2 cellular contexts compared by ENCODE assay signal in the genomic region with DNA sequence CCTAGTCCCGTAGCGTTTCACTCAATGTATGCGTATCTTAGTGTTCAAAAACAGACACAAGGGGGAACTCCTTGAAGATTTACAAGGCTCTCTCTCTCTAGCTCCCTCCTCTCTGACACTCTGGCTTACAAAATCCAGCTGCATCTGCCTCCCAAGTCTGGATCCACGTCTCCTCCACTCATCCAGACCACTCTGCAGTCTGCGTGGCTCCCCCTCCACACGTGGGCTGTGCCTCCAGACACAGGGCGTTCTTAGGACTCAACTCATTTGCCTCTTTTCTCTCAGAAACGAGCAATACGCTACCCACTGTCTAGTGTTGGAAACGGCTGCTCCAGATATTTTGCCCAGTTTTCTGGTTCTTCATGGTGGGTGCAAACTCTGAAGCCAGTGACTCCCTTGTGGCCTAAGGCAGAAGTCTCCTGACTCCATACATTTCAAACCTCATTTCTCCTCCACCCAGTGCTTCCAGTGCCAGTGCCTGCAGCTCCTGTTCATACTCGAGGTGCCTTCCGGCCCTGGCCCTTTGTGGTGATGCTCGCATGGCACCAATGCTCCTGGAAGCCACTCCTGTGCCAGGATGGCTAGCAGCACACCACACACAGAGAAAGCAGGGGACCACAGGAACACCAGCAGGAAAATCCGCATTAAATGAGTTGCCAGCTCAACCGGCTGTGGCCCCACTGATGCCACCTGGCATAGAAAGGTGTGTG.
TF ChIP-seq lines count a peak whose summit lies in the region.

No MANE protein-coding gene starts in this region.

TF ChIP-seq in liver, 16 proteins besides CTCF, POLR2A, EP300 and RAD21:
- no peak for TF ChIP-seq NR2F2 (IDR thresholded peaks at IDR 0.05)
- no peak for TF ChIP-seq HNF4A (conservative IDR thresholded peaks at IDR 0.05)
- TF ChIP-seq, protein P1, sequence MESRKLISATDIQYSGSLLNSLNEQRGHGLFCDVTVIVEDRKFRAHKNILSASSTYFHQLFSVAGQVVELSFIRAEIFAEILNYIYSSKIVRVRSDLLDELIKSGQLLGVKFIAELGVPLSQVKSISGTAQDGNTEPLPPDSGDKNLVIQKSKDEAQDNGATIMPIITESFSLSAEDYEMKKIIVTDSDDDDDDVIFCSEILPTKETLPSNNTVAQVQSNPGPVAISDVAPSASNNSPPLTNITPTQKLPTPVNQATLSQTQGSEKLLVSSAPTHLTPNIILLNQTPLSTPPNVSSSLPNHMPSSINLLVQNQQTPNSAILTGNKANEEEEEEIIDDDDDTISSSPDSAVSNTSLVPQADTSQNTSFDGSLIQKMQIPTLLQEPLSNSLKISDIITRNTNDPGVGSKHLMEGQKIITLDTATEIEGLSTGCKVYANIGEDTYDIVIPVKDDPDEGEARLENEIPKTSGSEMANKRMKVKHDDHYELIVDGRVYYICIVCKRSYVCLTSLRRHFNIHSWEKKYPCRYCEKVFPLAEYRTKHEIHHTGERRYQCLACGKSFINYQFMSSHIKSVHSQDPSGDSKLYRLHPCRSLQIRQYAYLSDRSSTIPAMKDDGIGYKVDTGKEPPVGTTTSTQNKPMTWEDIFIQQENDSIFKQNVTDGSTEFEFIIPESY (IDR thresholded peaks at IDR 0.05): no peak
- no peak for TF ChIP-seq FOXA2 (IDR thresholded peaks at IDR 0.05)
- TF ChIP-seq FOXA1 (IDR thresholded peaks at IDR 0.05): no peak
- TF ChIP-seq, protein P2, sequence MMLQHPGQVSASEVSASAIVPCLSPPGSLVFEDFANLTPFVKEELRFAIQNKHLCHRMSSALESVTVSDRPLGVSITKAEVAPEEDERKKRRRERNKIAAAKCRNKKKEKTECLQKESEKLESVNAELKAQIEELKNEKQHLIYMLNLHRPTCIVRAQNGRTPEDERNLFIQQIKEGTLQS (IDR thresholded peaks at IDR 0.05): no peak
- TF ChIP-seq, protein P3, sequence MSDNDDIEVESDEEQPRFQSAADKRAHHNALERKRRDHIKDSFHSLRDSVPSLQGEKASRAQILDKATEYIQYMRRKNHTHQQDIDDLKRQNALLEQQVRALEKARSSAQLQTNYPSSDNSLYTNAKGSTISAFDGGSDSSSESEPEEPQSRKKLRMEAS (IDR thresholded peaks at IDR 0.05): no peak
- no peak for TF ChIP-seq SP1 (IDR thresholded peaks at IDR 0.05)
- no peak for TF ChIP-seq GABPA (IDR thresholded peaks at IDR 0.05 in 1 of 2, conservative IDR thresholded peaks at IDR 0.05 in 1 of 2)
- TF ChIP-seq RXRA (IDR thresholded peaks at IDR 0.05): no peak
- no peak for TF ChIP-seq EGR1 (IDR thresholded peaks at IDR 0.05; ENCODE audit: low read depth in 2 of 2)
- TF ChIP-seq YY1 (IDR thresholded peaks at IDR 0.05): no peak
- no peak for TF ChIP-seq JUND (IDR thresholded peaks at IDR 0.05)

TF ChIP-seq in HepG2, 621 proteins besides CTCF, POLR2A, EP300 and RAD21:
- TF ChIP-seq, protein P4, sequence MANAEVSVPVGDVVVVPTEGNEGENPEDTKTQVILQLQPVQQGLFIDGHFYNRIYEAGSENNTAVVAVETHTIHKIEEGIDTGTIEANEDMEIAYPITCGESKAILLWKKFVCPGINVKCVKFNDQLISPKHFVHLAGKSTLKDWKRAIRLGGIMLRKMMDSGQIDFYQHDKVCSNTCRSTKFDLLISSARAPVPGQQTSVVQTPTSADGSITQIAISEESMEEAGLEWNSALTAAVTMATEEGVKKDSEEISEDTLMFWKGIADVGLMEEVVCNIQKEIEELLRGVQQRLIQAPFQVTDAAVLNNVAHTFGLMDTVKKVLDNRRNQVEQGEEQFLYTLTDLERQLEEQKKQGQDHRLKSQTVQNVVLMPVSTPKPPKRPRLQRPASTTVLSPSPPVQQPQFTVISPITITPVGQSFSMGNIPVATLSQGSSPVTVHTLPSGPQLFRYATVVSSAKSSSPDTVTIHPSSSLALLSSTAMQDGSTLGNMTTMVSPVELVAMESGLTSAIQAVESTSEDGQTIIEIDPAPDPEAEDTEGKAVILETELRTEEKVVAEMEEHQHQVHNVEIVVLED (CRISPR knock-in tag; IDR thresholded peaks at IDR 0.05; ENCODE audit: borderline replicate concordance): no peak
- TF ChIP-seq, protein P5, sequence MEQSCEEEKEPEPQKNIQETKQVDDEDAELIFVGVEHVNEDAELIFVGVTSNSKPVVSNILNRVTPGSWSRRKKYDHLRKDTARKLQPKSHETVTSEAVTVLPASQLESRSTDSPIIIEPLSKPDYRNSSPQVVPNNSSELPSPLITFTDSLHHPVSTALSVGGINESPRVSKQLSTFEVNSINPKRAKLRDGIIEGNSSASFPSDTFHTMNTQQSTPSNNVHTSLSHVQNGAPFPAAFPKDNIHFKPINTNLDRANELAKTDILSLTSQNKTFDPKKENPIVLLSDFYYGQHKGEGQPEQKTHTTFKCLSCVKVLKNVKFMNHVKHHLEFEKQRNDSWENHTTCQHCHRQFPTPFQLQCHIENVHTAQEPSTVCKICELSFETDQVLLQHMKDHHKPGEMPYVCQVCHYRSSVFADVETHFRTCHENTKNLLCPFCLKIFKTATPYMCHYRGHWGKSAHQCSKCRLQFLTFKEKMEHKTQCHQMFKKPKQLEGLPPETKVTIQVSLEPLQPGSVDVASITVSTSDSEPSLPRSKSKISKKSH (CRISPR knock-in tag; IDR thresholded peaks at IDR 0.05; ENCODE audit: borderline replicate concordance): no peak
- no peak for TF ChIP-seq SETDB1 (CRISPR knock-in tag; IDR thresholded peaks at IDR 0.05; ENCODE audit: borderline replicate concordance)
- no peak for TF ChIP-seq KLF16 (CRISPR knock-in tag; IDR thresholded peaks at IDR 0.05)
- TF ChIP-seq, protein P6, sequence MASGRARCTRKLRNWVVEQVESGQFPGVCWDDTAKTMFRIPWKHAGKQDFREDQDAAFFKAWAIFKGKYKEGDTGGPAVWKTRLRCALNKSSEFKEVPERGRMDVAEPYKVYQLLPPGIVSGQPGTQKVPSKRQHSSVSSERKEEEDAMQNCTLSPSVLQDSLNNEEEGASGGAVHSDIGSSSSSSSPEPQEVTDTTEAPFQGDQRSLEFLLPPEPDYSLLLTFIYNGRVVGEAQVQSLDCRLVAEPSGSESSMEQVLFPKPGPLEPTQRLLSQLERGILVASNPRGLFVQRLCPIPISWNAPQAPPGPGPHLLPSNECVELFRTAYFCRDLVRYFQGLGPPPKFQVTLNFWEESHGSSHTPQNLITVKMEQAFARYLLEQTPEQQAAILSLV (CRISPR knock-in tag; IDR thresholded peaks at IDR 0.05; ENCODE audit: borderline replicate concordance): no peak
- no peak for TF ChIP-seq MAZ (IDR thresholded peaks at IDR 0.05; ENCODE audit: borderline replicate concordance, low read depth, low read length)
- no peak for TF ChIP-seq MAZ (CRISPR knock-in tag; IDR thresholded peaks at IDR 0.05; ENCODE audit: low read depth)
